ENCODE assay signal across 8 cellular contexts in genomic region chr1:202615223-202615500, GRCh38.
A peak's percentile ranks its signal among the peaks of the same experiment; 100 is the strongest.
DNase-seq lines count a peak whose midpoint lies in the region; ATAC-seq and TF ChIP-seq lines count a peak whose summit lies in the region.
"Not testable (repeated sequence)": the region's sequence is repeated elsewhere in the genome, so short reads cannot be mapped to it uniquely, and the experiment has no call there.

No MANE protein-coding gene starts in this region.

- H3K27me3 Mint-ChIP-seq in HFFc6 (ENCODE audit: insufficient read depth); naive B cell: not testable (repeated sequence)

- not testable (repeated sequence) for H3K79me2 ChIP-seq in SK-N-SH (ENCODE audit: insufficient read depth)

- H3K9me2 ChIP-seq in SK-N-SH, result not testable (repeated sequence)

- H3K36me3 Mint-ChIP-seq in HFFc6 (ENCODE audit: low read depth); naive B cell: not testable (repeated sequence)

- not testable (repeated sequence) for BruUV-seq in A673 (replicated peaks; lab: Mats Ljungman, UMichigan)

- ATAC-seq in naive B cell (ENCODE audit: low read depth in 2 of 2), result not testable (repeated sequence)

- H3K36me3 ChIP-seq in A673 (ENCODE audit: insufficient read depth, low read length, poor library complexity, severe bottlenecking); SK-N-SH (replicated peaks in 1 of 2; ENCODE audit: control insufficient read depth in 1 of 2, insufficient read depth in 2 of 2, low read length in 1 of 2); right atrium auricular region; sigmoid colon; tibial artery: not testable (repeated sequence)

- peak overlapping the region; percentile 54 for H3K4me3 Mint-ChIP-seq in HFFc6
- H3K4me3 Mint-ChIP-seq in naive B cell, result peak overlapping the region in 7 of 8 donors; percentile 47 to 91 (median 76)

- no CpG with 5 or more reads among the region's 1 CpG for WGBS in SK-N-SH (ENCODE audit: low lambda C conversion rate)
- 52 to 84% methylated on average over 1 of the region's 1 CpG for WGBS in sigmoid colon, 2 donors

- peak overlapping the region; percentile 66 for H3K4me2 ChIP-seq in SK-N-SH

- not testable (repeated sequence) for H3K9ac ChIP-seq in SK-N-SH

- CTCF ChIA-PET in A673 (lab: Charles Lee), result interaction anchor here (0.9 to 1.4 kb wide), 2 partner anchors 12 to 104 kb away, joined by 3 to 5 read pairs; no protein-coding TSS in a partner anchor
- CTCF ChIA-PET in SK-N-SH (lab: Yijun Ruan, JAX), result interaction anchor here (2.5 to 3.1 kb wide), 2 partner anchors 14 to 114 kb away, joined by 11 to 19 read pairs; no protein-coding TSS in a partner anchor

- peak overlapping the region; percentile 47 for H3K27ac Mint-ChIP-seq in HFFc6
- H3K27ac Mint-ChIP-seq in naive B cell, result not testable (repeated sequence)

- H3K4me3 ChIP-seq in A673 (ENCODE audit: low read depth, low read length, poor library complexity, severe bottlenecking); SK-N-SH (ENCODE audit: low read depth in 2 of 2, low read length in 1 of 2); coronary artery; right atrium auricular region; sigmoid colon; tibial artery: not testable (repeated sequence)

- not testable (repeated sequence) for TF ChIP-seq CTCF in A673 (conservative IDR thresholded peaks at IDR 0.05; ENCODE audit: low read depth, low read length); HFFc6 (IDR thresholded peaks at IDR 0.05); SK-N-SH (IDR thresholded peaks at IDR 0.05); coronary artery (IDR thresholded peaks at IDR 0.05); right atrium auricular region (IDR thresholded peaks at IDR 0.05); sigmoid colon (IDR thresholded peaks at IDR 0.05); tibial artery (IDR thresholded peaks at IDR 0.05)

- POLR2A ChIA-PET in A673 (lab: Charles Lee; ENCODE audit: low non-redundant PET); SK-N-SH (lab: Yijun Ruan, JAX): not testable (repeated sequence)

- not testable (repeated sequence) for H3K27me3 ChIP-seq in A673 (replicated peaks; ENCODE audit: insufficient read depth, low read depth, low read length, poor library complexity); SK-N-SH (ENCODE audit: insufficient read depth); right atrium auricular region; sigmoid colon; tibial artery

- H4K20me1 ChIP-seq in SK-N-SH (ENCODE audit: insufficient read depth), result not testable (repeated sequence)

- not testable (repeated sequence) for H3F3A ChIP-seq in SK-N-SH (replicated peaks; ENCODE audit: insufficient read depth)

- H3K4me1 ChIP-seq in A673 (ENCODE audit: insufficient read depth, low read length, poor library complexity, severe bottlenecking), result peaks cover 40% of the 10 kb centered on the region
- peaks cover 23 to 29% of the 10 kb centered on the region in 2 experiments; a peak in 3 of 4 replicates for H3K4me1 ChIP-seq in SK-N-SH (ENCODE audit: control insufficient read depth in 1 of 2, insufficient read depth in 2 of 2, low read depth in 1 of 2, low read length in 1 of 2)
- peaks cover 0 to 39% of the 10 kb centered on the region in 2 donors for H3K4me1 ChIP-seq in right atrium auricular region
- peaks cover 0 to 46% (median 41%) of the 10 kb centered on the region in 4 donors for H3K4me1 ChIP-seq in sigmoid colon
- peaks cover 0 to 55% (median 32%) of the 10 kb centered on the region in 4 donors for H3K4me1 ChIP-seq in tibial artery

- H3K27ac ChIP-seq in A673 (ENCODE audit: low read depth, low read length, poor library complexity, severe bottlenecking) (peak overlapping the region; percentile 81), SK-N-SH (ENCODE audit: low read depth in 2 of 2, low read length in 1 of 2) (peak overlapping the region; percentile 30 to 58), coronary artery (peak overlapping the region; percentile 25 to 73), right atrium auricular region (peak overlapping the region; percentile 54 to 71), sigmoid colon (peak overlapping the region; percentile 20 to 70 (median 56)), tibial artery (peak overlapping the region; percentile 62 to 78)

- not testable (repeated sequence) for TF ChIP-seq EP300 in SK-N-SH (IDR thresholded peaks at IDR 0.05; ENCODE audit: borderline replicate concordance in 1 of 2, low read depth in 1 of 2, low read length in 1 of 2); sigmoid colon (IDR thresholded peaks at IDR 0.05)

- not testable (repeated sequence) for TF ChIP-seq POLR2A in sigmoid colon (IDR thresholded peaks at IDR 0.05)

- not testable (repeated sequence) for H2AFZ ChIP-seq in SK-N-SH (ENCODE audit: low read depth)

- intact Hi-C loops in A673 (cut with micrococcal nuclease; ENCODE audit: unreplicated experiment) (loop anchor here (5.0 kb wide), 1 partner anchor 273 kb away; the partner anchor contains the start of gene UBE2T), sigmoid colon (cut with DNase I) (loop anchor here (5.0 kb wide), 1 partner anchor 113 kb away; no protein-coding TSS in a partner anchor)
- intact Hi-C loops in tibial artery (cut with DNase I; ENCODE audit: low total_unique reads), result not testable (repeated sequence)

- H3K4me1 Mint-ChIP-seq in HFFc6 (ENCODE audit: low read depth) (peaks cover 50% of the 10 kb centered on the region), naive B cell (peaks cover 42 to 63% (median 51%) of the 10 kb centered on the region in 3 donors)

- not testable (repeated sequence) for TF ChIP-seq RAD21 in SK-N-SH (IDR thresholded peaks at IDR 0.05; ENCODE audit: low read length)

- H3K9me3 ChIP-seq in A673 (ENCODE audit: low read depth, low read length, poor library complexity, severe bottlenecking); SK-N-SH; right atrium auricular region; sigmoid colon; tibial artery: not testable (repeated sequence)

- not testable (repeated sequence) for DNase-seq in A673 (ENCODE audit: low spot score); HFFc6; SK-N-SH; coronary artery (ENCODE audit: low spot score); right atrium auricular region (ENCODE audit: low spot score); naive B cell; sigmoid colon
- DNase-seq in tibial artery, result peak in 1 of 2 donors; percentile 16

- H3K9me3 Mint-ChIP-seq in HFFc6, naive B cell: not testable (repeated sequence)
